In genomic region chr1:10472220-10473144, GRCh38 we compare ENCODE assay signal across 1 cellular context.
TF ChIP-seq lines count a peak whose summit lies in the region.

DFFA (minus strand) TSS chr1:10472529; CDS start chr1:10472458, 71 bp downstream.

TF ChIP-seq in GM12878, 131 proteins besides CTCF, POLR2A, EP300 and RAD21 (continued from another document and continues in another):
- TF ChIP-seq NKRF (conservative IDR thresholded peaks at IDR 0.05) (peak; percentile 67), IRF3 (IDR thresholded peaks at IDR 0.05) (0 out of 2 replicates have a peak, but pooled peaks have one; percentile 18), POLR2AphosphoS5 (IDR thresholded peaks at IDR 0.05; ENCODE audit: low read length) (peak; percentile 86), CREB1 (IDR thresholded peaks at IDR 0.05; ENCODE audit: low read depth) (peak; percentile 73), MLLT1 (IDR thresholded peaks at IDR 0.05) (peak; percentile 86), HDAC6 (IDR thresholded peaks at IDR 0.05; ENCODE audit: unreplicated experiment) (no peak), RUNX3 (IDR thresholded peaks at IDR 0.05; ENCODE audit: low read length) (no peak; the same call in 1 of the 2 replicates), SMC3 (IDR thresholded peaks at IDR 0.05; ENCODE audit: borderline replicate concordance, low read length) (no peak), EZH2 (IDR thresholded peaks at IDR 0.05; ENCODE audit: borderline replicate concordance, control insufficient read depth, low read depth, low read length) (no peak), PKNOX1 (IDR thresholded peaks at IDR 0.05) (no peak), NR2F1 (conservative IDR thresholded peaks at IDR 0.05) (peak; percentile 78), SUPT20H (IDR thresholded peaks at IDR 0.05; ENCODE audit: borderline replicate concordance, control insufficient read depth, low read depth, low read length) (no peak), TARDBP (IDR thresholded peaks at IDR 0.05; ENCODE audit: borderline replicate concordance) (peak; percentile 98), SMARCA5 (IDR thresholded peaks at IDR 0.05) (no peak), SRF (IDR thresholded peaks at IDR 0.05; ENCODE audit: low read depth in 2 of 2, low read length in 2 of 2) (no peak), CHD2 (IDR thresholded peaks at IDR 0.05; ENCODE audit: borderline replicate concordance, low read depth, low read length) (peak; percentile 98), USF1 (IDR thresholded peaks at IDR 0.05; ENCODE audit: borderline replicate concordance, extremely low read length, insufficient read depth, low read depth, low read length) (peak; percentile 97), BCL11A (IDR thresholded peaks at IDR 0.05; ENCODE audit: low read depth, low read length) (no peak), ZNF217 (IDR thresholded peaks at IDR 0.05) (no peak), BACH1 (IDR thresholded peaks at IDR 0.05; ENCODE audit: borderline replicate concordance) (no peak), REST (IDR thresholded peaks at IDR 0.05; ENCODE audit: low read depth, low read length) (0 out of 2 replicates have a peak, but pooled peaks have one; percentile 20), ZNF622 (IDR thresholded peaks at IDR 0.05) (no peak), NBN (IDR thresholded peaks at IDR 0.05) (0 out of 2 replicates have a peak, but pooled peaks have one; percentile 62), HCFC1 (IDR thresholded peaks at IDR 0.05; ENCODE audit: low read length) (peak; percentile 100), KLF5 (IDR thresholded peaks at IDR 0.05; ENCODE audit: partially characterized antibody) (peak; percentile 76), SIN3A (IDR thresholded peaks at IDR 0.05; ENCODE audit: low read depth, low read length) (peak; percentile 83; the same call in 1 of the 2 replicates), SMAD5 (IDR thresholded peaks at IDR 0.05; ENCODE audit: low read depth) (0 out of 2 replicates have a peak, but pooled peaks have one; percentile 46), ZBTB40 (IDR thresholded peaks at IDR 0.05; ENCODE audit: borderline replicate concordance) (peak; percentile 85), FOXK2 (IDR thresholded peaks at IDR 0.05) (peak; percentile 65), SREBF2 (IDR thresholded peaks at IDR 0.05; ENCODE audit: low read length) (no peak), NR2C1 (IDR thresholded peaks at IDR 0.05) (peak; percentile 91), PAX8 (IDR thresholded peaks at IDR 0.05) (no peak), RAD51 (IDR thresholded peaks at IDR 0.05) (peak; percentile 98), ETV6 (conservative IDR thresholded peaks at IDR 0.05 in 1 of 2, IDR thresholded peaks at IDR 0.05 in 1 of 2; ENCODE audit: borderline replicate concordance in 1 of 2, low read depth in 1 of 2) (no peak), IKZF1 (conservative IDR thresholded peaks at IDR 0.05) (peak; percentile 100), CBFB (IDR thresholded peaks at IDR 0.05; ENCODE audit: low read depth) (peak; percentile 85), MXI1 (IDR thresholded peaks at IDR 0.05; ENCODE audit: low read depth, low read length) (peak; percentile 97), NFIC (IDR thresholded peaks at IDR 0.05; ENCODE audit: low read depth, low read length) (0 out of 2 replicates have a peak, but pooled peaks have one; percentile 15), ZBED1 (IDR thresholded peaks at IDR 0.05; ENCODE audit: borderline replicate concordance) (no peak), NR2C2 (IDR thresholded peaks at IDR 0.05; ENCODE audit: borderline replicate concordance, control insufficient read depth, insufficient read length, low read depth) (no peak), E4F1 (IDR thresholded peaks at IDR 0.05; ENCODE audit: borderline replicate concordance, partially characterized antibody) (peak; percentile 53), ZNF24 (IDR thresholded peaks at IDR 0.05) (no peak), PML (IDR thresholded peaks at IDR 0.05; ENCODE audit: low read length) (peak; percentile 24; the same call in 1 of the 2 replicates)
